Comparison of ENCODE assay signal across 26 cellular contexts in the genomic region with DNA sequence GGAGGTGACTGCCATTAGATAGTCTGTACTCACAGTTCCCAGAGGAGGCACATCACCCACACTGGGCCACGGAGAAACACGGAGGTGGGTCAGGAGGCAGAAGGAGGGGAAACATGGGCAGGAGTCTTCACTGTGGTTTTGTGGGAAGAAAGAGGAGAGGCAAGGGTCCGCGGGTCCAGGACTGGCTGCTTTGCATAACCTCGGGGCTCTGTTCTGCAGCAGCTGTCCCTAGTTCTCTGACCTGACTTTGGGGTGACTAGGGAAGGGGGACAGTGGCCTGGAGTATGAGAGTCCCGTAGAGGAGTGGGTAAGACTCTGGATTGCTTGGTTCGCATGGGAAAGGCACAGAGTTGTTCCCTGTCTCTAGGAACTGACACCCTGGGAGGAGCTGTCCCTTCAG.
"Had no signal": no experiment of that assay in that cellular context is flagged by ENCODE, and none has a peak within 500 bp of the region (broad histone marks: within the 10 kb centered on the region; RNA-seq: fewer than 3 reads in every experiment).

No MANE protein-coding gene starts in this region.

- H3K36me3 Mint-ChIP-seq: naive B cell; natural killer cell; stimulated activated effector memory CD8-positive, alpha-beta T cell treated with anti-CD3 and anti-CD28 coated beads, Interleukin-12 subunit alpha, Interleukin-12 subunit beta, amount 100 ng/mL, for 72 hours; stimulated activated naive B cell treated with anti-CD40 and anti-IgM and Interleukin-4, amounts not matched to agents 10 μg/mL and 1 μg/mL and 100 μg/mL, for 72 hours had no signal

- H3K27ac Mint-ChIP-seq: natural killer cell; nephron; stimulated activated effector memory CD8-positive, alpha-beta T cell treated with anti-CD3 and anti-CD28 coated beads, Interleukin-12 subunit alpha, Interleukin-12 subunit beta, amount 100 ng/mL, for 72 hours; stimulated activated naive B cell treated with anti-CD40 and anti-IgM and Interleukin-4, amounts not matched to agents 10 μg/mL and 1 μg/mL and 100 μg/mL, for 72 hours; stimulated activated naive CD8-positive, alpha-beta T cell treated with anti-CD3 and anti-CD28 coated beads, Interleukin-15, Interleukin-2, amounts not matched to agents 100 ng/mL and 50 ng/mL, for 24 hours had no signal

- H3K27me3 ChIP-seq: ovary, right lobe of liver, sigmoid colon, stomach, thyroid gland, tibial nerve, upper lobe of right lung, uterus had no signal

- H3K4me3 Mint-ChIP-seq: naive B cell; natural killer cell; nephron; stimulated activated effector memory CD8-positive, alpha-beta T cell treated with anti-CD3 and anti-CD28 coated beads, Interleukin-12 subunit alpha, Interleukin-12 subunit beta, amount 100 ng/mL, for 72 hours; stimulated activated naive B cell treated with anti-CD40 and anti-IgM and Interleukin-4, amounts not matched to agents 10 μg/mL and 1 μg/mL and 100 μg/mL, for 72 hours; stimulated activated naive CD8-positive, alpha-beta T cell treated with anti-CD3 and anti-CD28 coated beads, Interleukin-15, Interleukin-2, amounts not matched to agents 100 ng/mL and 50 ng/mL, for 24 hours had no signal

- H3K27ac ChIP-seq: ovary, parathyroid adenoma, psoas muscle, right lobe of liver, sigmoid colon, stomach, thoracic aorta, thyroid gland, tibial nerve, upper lobe of right lung, uterus had no signal

- H3K9me3 ChIP-seq: ovary, psoas muscle, right lobe of liver, sigmoid colon, stomach, thoracic aorta, thyroid gland, tibial nerve, upper lobe of right lung, uterus had no signal

- H3K4me1 ChIP-seq: parathyroid adenoma, psoas muscle, right lobe of liver, sigmoid colon, stomach, thyroid gland, tibial nerve, upper lobe of right lung, uterus had no signal

- H3K9ac ChIP-seq: parathyroid adenoma had no signal

- H3K4me3 ChIP-seq: ovary, psoas muscle, right lobe of liver, sigmoid colon, stomach, thoracic aorta, thyroid gland, tibial nerve, upper lobe of right lung, uterus had no signal

- H3K9me3 Mint-ChIP-seq: natural killer cell; stimulated activated naive CD8-positive, alpha-beta T cell treated with anti-CD3 and anti-CD28 coated beads, Interleukin-15, Interleukin-2, amounts not matched to agents 100 ng/mL and 50 ng/mL, for 24 hours had no signal

- DNase-seq: naive B cell; natural killer cell; occipital lobe; ovary; posterior cingulate gyrus; psoas muscle; right lobe of liver; sigmoid colon; small intestine; stimulated activated CD4-positive, alpha-beta T cell treated with anti-CD3 and anti-CD28 coated beads, Interleukin-15, amount 100 ng/mL, for 24 hours; stimulated activated CD4-positive, alpha-beta T cell treated with anti-CD3 and anti-CD28 coated beads, Interleukin-2, amount 100 ng/mL, for 24 hours; stimulated activated CD4-positive, alpha-beta T cell treated with anti-CD3 and anti-CD28 coated beads, Interleukin-2, amount 100 ng/mL, for 48 hours; stimulated activated CD4-positive, alpha-beta T cell treated with anti-CD3 and anti-CD28 coated beads, Interleukin-4, amount 100 ng/mL, for 24 hours; stimulated activated naive B cell treated with anti-CD40 and anti-IgM and Interleukin-4, amounts not matched to agents 10 μg/mL and 1 μg/mL and 100 μg/mL, for 72 hours; stimulated activated naive CD4-positive, alpha-beta T cell treated with Interleukin-2 at 50 U/mL for 16 hours; stomach; thyroid gland; trophoblast cell; upper lobe of right lung; uterus had no signal

- H3K36me3 ChIP-seq: ovary, right lobe of liver, sigmoid colon, stomach, thoracic aorta, thyroid gland, tibial nerve, upper lobe of right lung, uterus had no signal

- H2AFZ ChIP-seq: parathyroid adenoma had no signal

- H3K4me1 Mint-ChIP-seq: naive B cell; natural killer cell; stimulated activated effector memory CD8-positive, alpha-beta T cell treated with anti-CD3 and anti-CD28 coated beads, Interleukin-12 subunit alpha, Interleukin-12 subunit beta, amount 100 ng/mL, for 72 hours; stimulated activated naive B cell treated with anti-CD40 and anti-IgM and Interleukin-4, amounts not matched to agents 10 μg/mL and 1 μg/mL and 100 μg/mL, for 72 hours had no signal

- ATAC-seq: psoas muscle; right lobe of liver; stimulated activated naive B cell treated with anti-CD40 and anti-IgM and Interleukin-4, amounts not matched to agents 10 μg/mL and 1 μg/mL and 100 μg/mL, for 72 hours had no signal
